ENCODE assay signal across 39 cellular contexts in genomic region chr17:45847747-45848146, GRCh38. TPM values are rescaled to one million over a fixed set of nuclear protein-coding genes. Genes with fewer than 3 reads are reported as not detected.
"Had no signal": no experiment of that assay in that cellular context is flagged by ENCODE, and none has a peak within 500 bp of the region (broad histone marks: within the 10 kb centered on the region; RNA-seq: fewer than 3 reads in every experiment).

No MANE protein-coding gene starts in this region.

- H3K36me3 Mint-ChIP-seq: activated CD4-positive, alpha-beta memory T cell treated with anti-CD3 and anti-CD28 coated beads for 36 hours; activated naive CD4-positive, alpha-beta T cell treated with anti-CD3 and anti-CD28 coated beads, Interleukin-2, amount 50 U/mL, for 72 hours; activated naive CD8-positive, alpha-beta T cell treated with anti-CD3 and anti-CD28 coated beads for 36 hours had no signal

- H3K27ac Mint-ChIP-seq: activated B cell treated with CpG ODN at 0.5 μM for 24 hours; activated CD4-positive, alpha-beta memory T cell treated with anti-CD3 and anti-CD28 coated beads for 36 hours; activated CD4-positive, alpha-beta T cell treated with anti-CD3 and anti-CD28 coated beads, Interleukin-2, amount 10 ng/mL, durations not matched to agents 24 days and 14 days; activated CD8-positive, alpha-beta T cell treated with anti-CD3 and anti-CD28 coated beads for 36 hours; activated naive CD4-positive, alpha-beta T cell treated with anti-CD3 and anti-CD28 coated beads for 36 hours; activated naive CD4-positive, alpha-beta T cell treated with anti-CD3 and anti-CD28 coated beads, Interleukin-2, amount 50 U/mL, for 72 hours; activated naive CD8-positive, alpha-beta T cell treated with anti-CD3 and anti-CD28 coated beads for 36 hours; activated T-cell treated with anti-CD3 and anti-CD28 coated beads, Interleukin-2, amount 50 U/mL, for 72 hours; activated T-helper 1 cell treated with anti-CD3 and anti-CD28 coated beads, Interleukin-12 subunit alpha, Interleukin-12 subunit beta, Interleukin-2, Interleukin-4 antibody, amounts not matched to agents 30 ng/mL and 10 ng/mL and 1 ng/mL, durations not matched to agents 14 hours and 24 hours and 36 hours; activated T-helper 17 cell treated with anti-CD3 and anti-CD28 coated beads, Interleukin-2, amount 50 U/mL, for 72 hours; T-helper 1 cell treated with Interleukin-12 subunit alpha and Interleukin-12 subunit beta and Interleukin-4 antibody, amounts not matched to agents 30 μg/mL and 1 μg/mL, for 36 hours; T-helper 2 cell treated with Interferon-gamma antibody and Interleukin-4, amounts not matched to agents 5 μg/mL and 100 μg/mL, for 36 hours had no signal

- H3K9me3 ChIP-seq: adrenal gland, body of pancreas, breast epithelium had no signal

- H3K27me3 ChIP-seq: adrenal gland, body of pancreas, brain microvascular endothelial cell, breast epithelium had no signal

- DNase-seq: activated B cell treated with CpG ODN at 0.5 μM for 24 hours; activated CD4-positive, alpha-beta memory T cell treated with anti-CD3 and anti-CD28 coated beads for 36 hours; activated CD4-positive, alpha-beta T cell treated with anti-CD3 and anti-CD28 coated beads for 4 hours; activated CD4-positive, alpha-beta T cell treated with anti-CD3 and anti-CD28 coated beads, Interleukin-2, amount 10 ng/mL, durations not matched to agents 24 days and 14 days; activated CD4-positive, alpha-beta T cell treated with anti-CD3 and anti-CD28 coated beads, Interleukin-2, amount 50 U/mL, for 1 hour; activated CD4-positive, alpha-beta T cell treated with anti-CD3 and anti-CD28 coated beads, Interleukin-2, amount 50 U/mL, for 4 hours; activated CD4-positive, CD25-positive, alpha-beta regulatory T cell treated with anti-CD3 and anti-CD28 coated beads, Interleukin-2, amount 50 U/mL, for 72 hours; activated CD8-positive, alpha-beta memory T cell treated with anti-CD3 and anti-CD28 coated beads, Interleukin-2, amount 50 U/mL, for 4 hours; activated CD8-positive, alpha-beta T cell treated with anti-CD3 and anti-CD28 coated beads for 36 hours; activated effector memory CD4-positive, alpha-beta T cell treated with anti-CD3 and anti-CD28 coated beads, Interleukin-2, amount 50 U/mL, for 16 hours; activated gamma-delta T cell treated with Interleukin-2 at 50 U/mL for 16 hours; activated naive CD4-positive, alpha-beta T cell; activated naive CD4-positive, alpha-beta T cell treated with anti-CD3 and anti-CD28 coated beads for 36 hours; activated naive CD4-positive, alpha-beta T cell treated with anti-CD3 and anti-CD28 coated beads, Interleukin-2, amount 50 U/mL, for 16 hours; activated naive CD8-positive, alpha-beta T cell treated with anti-CD3 and anti-CD28 coated beads for 36 hours; activated T-cell treated with anti-CD3 and anti-CD28 coated beads for 4 hours; activated T-cell treated with anti-CD3 and anti-CD28 coated beads, Interleukin-2, amount 50 U/mL, for 1 hour; activated T-cell treated with anti-CD3 and anti-CD28 coated beads, Interleukin-2, amount 50 U/mL, for 4 hours; activated T-cell treated with anti-CD3 and anti-CD28 coated beads, Interleukin-2, amount 50 U/mL, for 72 hours; adrenal gland; amniotic stem cell; body of pancreas; brain microvascular endothelial cell; central memory CD4-positive, alpha-beta T cell; T-helper 1 cell; T-helper 2 cell; T-helper 9 cell had no signal

- H3K27me3 Mint-ChIP-seq: activated T-helper 17 cell treated with anti-CD3 and anti-CD28 coated beads, Interleukin-2, amount 50 U/mL, for 72 hours had no signal

- H3K9me3 Mint-ChIP-seq: activated B cell treated with CpG ODN at 0.5 μM for 24 hours; activated CD4-positive, alpha-beta memory T cell treated with anti-CD3 and anti-CD28 coated beads for 36 hours; activated CD4-positive, alpha-beta T cell treated with anti-CD3 and anti-CD28 coated beads, Interleukin-2, amount 10 ng/mL, durations not matched to agents 24 days and 14 days; activated CD8-positive, alpha-beta T cell treated with anti-CD3 and anti-CD28 coated beads for 36 hours; activated naive CD4-positive, alpha-beta T cell treated with anti-CD3 and anti-CD28 coated beads for 36 hours; activated naive CD4-positive, alpha-beta T cell treated with anti-CD3 and anti-CD28 coated beads, Interleukin-2, amount 50 U/mL, for 72 hours; activated naive CD8-positive, alpha-beta T cell treated with anti-CD3 and anti-CD28 coated beads for 36 hours; activated T-cell treated with anti-CD3 and anti-CD28 coated beads, Interleukin-2, amount 50 U/mL, for 4 hours; activated T-cell treated with anti-CD3 and anti-CD28 coated beads, Interleukin-2, amount 50 U/mL, for 72 hours; activated T-helper 1 cell treated with anti-CD3 and anti-CD28 coated beads, Interleukin-12 subunit alpha, Interleukin-12 subunit beta, Interleukin-2, Interleukin-4 antibody, amounts not matched to agents 30 ng/mL and 10 ng/mL and 1 ng/mL, durations not matched to agents 14 hours and 24 hours and 36 hours; activated T-helper 17 cell treated with anti-CD3 and anti-CD28 coated beads, Interleukin-2, amount 50 U/mL, for 72 hours; T-helper 1 cell treated with Interleukin-12 subunit alpha and Interleukin-12 subunit beta and Interleukin-4 antibody, amounts not matched to agents 30 μg/mL and 1 μg/mL, for 36 hours; T-helper 2 cell treated with Interferon-gamma antibody and Interleukin-4, amounts not matched to agents 5 μg/mL and 100 μg/mL, for 36 hours had no signal

- H3K4me3 Mint-ChIP-seq: activated B cell treated with CpG ODN at 0.5 μM for 24 hours; activated CD4-positive, alpha-beta memory T cell treated with anti-CD3 and anti-CD28 coated beads for 36 hours; activated CD4-positive, alpha-beta T cell treated with anti-CD3 and anti-CD28 coated beads, Interleukin-2, amount 10 ng/mL, durations not matched to agents 24 days and 14 days; activated CD8-positive, alpha-beta T cell treated with anti-CD3 and anti-CD28 coated beads for 36 hours; activated naive CD4-positive, alpha-beta T cell treated with anti-CD3 and anti-CD28 coated beads for 36 hours; activated naive CD8-positive, alpha-beta T cell treated with anti-CD3 and anti-CD28 coated beads for 36 hours; activated T-cell treated with anti-CD3 and anti-CD28 coated beads, Interleukin-2, amount 50 U/mL, for 4 hours; activated T-cell treated with anti-CD3 and anti-CD28 coated beads, Interleukin-2, amount 50 U/mL, for 72 hours; activated T-helper 1 cell treated with anti-CD3 and anti-CD28 coated beads, Interleukin-12 subunit alpha, Interleukin-12 subunit beta, Interleukin-2, Interleukin-4 antibody, amounts not matched to agents 30 ng/mL and 10 ng/mL and 1 ng/mL, durations not matched to agents 14 hours and 24 hours and 36 hours; activated T-helper 17 cell treated with anti-CD3 and anti-CD28 coated beads, Interleukin-2, amount 50 U/mL, for 72 hours; T-helper 1 cell treated with Interleukin-12 subunit alpha and Interleukin-12 subunit beta and Interleukin-4 antibody, amounts not matched to agents 30 μg/mL and 1 μg/mL, for 36 hours; T-helper 2 cell treated with Interferon-gamma antibody and Interleukin-4, amounts not matched to agents 5 μg/mL and 100 μg/mL, for 36 hours had no signal

- FAIRE-seq: astrocyte, TTC549 had no signal

- H3K27ac ChIP-seq: adrenal gland, body of pancreas, brain microvascular endothelial cell, breast epithelium, VCaP had no signal

- H3K36me3 ChIP-seq: adrenal gland, brain microvascular endothelial cell, breast epithelium had no signal

- H3K4me3 ChIP-seq: adrenal gland, body of pancreas, breast epithelium had no signal

- H3K4me1 ChIP-seq: adrenal gland, body of pancreas, breast epithelium had no signal

- ATAC-seq: activated CD8-positive, alpha-beta T cell treated with anti-CD3 and anti-CD28 coated beads for 36 hours; activated naive CD4-positive, alpha-beta T cell treated with anti-CD3 and anti-CD28 coated beads, Interleukin-2, amount 50 U/mL, for 72 hours; activated T-cell treated with anti-CD3 and anti-CD28 coated beads, Interleukin-2, amount 50 U/mL, for 4 hours; activated T-cell treated with anti-CD3 and anti-CD28 coated beads, Interleukin-2, amount 50 U/mL, for 72 hours; activated T-helper 17 cell treated with anti-CD3 and anti-CD28 coated beads, Interleukin-2, amount 50 U/mL, for 72 hours; body of pancreas had no signal

- H3K4me1 Mint-ChIP-seq: activated B cell treated with CpG ODN at 0.5 μM for 24 hours had no signal

RNA-seq across cellular contexts. Expression of gene SPPL2C, which starts 3.1 kb away (rescaled TPM):
- total RNA-seq: activated B cell treated with CpG ODN at 0.5 μM for 24 hours; activated CD4-positive, alpha-beta memory T cell treated with anti-CD3 and anti-CD28 coated beads for 36 hours; activated CD4-positive, alpha-beta T cell treated with anti-CD3 and anti-CD28 coated beads, Interleukin-2, amount 10 ng/mL, durations not matched to agents 24 days and 14 days; activated CD8-positive, alpha-beta memory T cell treated with anti-CD3 and anti-CD28 coated beads for 36 hours; activated CD8-positive, alpha-beta T cell treated with anti-CD3 and anti-CD28 coated beads for 36 hours; activated naive CD4-positive, alpha-beta T cell treated with anti-CD3 and anti-CD28 coated beads for 36 hours; activated naive CD4-positive, alpha-beta T cell treated with anti-CD3 and anti-CD28 coated beads, Interleukin-2, amount 50 U/mL, for 72 hours; activated naive CD8-positive, alpha-beta T cell treated with anti-CD3 and anti-CD28 coated beads for 36 hours; activated T-cell treated with anti-CD3 and anti-CD28 coated beads, Interleukin-2, amount 50 U/mL, for 4 hours; activated T-cell treated with anti-CD3 and anti-CD28 coated beads, Interleukin-2, amount 50 U/mL, for 72 hours; activated T-helper 1 cell treated with anti-CD3 and anti-CD28 coated beads, Interleukin-12 subunit alpha, Interleukin-12 subunit beta, Interleukin-2, Interleukin-4 antibody, amounts not matched to agents 30 ng/mL and 10 ng/mL and 1 ng/mL, durations not matched to agents 14 hours and 24 hours and 36 hours; activated T-helper 17 cell treated with anti-CD3 and anti-CD28 coated beads, Interleukin-2, amount 50 U/mL, for 72 hours; adrenal gland; aorta; astrocyte; body of pancreas; breast epithelium; cardiac septum had no signal
- polyA plus RNA-seq: adrenal gland, aorta had no signal
